In genomic region chr15:57592426-57592825, GRCh38 we compare ENCODE assay signal across 10 cellular contexts. TPM values are rescaled to one million over a fixed set of nuclear protein-coding genes. Genes with fewer than 3 reads are reported as not detected.
DNase-seq lines count a peak whose midpoint lies in the region; ATAC-seq, FAIRE-seq and TF ChIP-seq lines count a peak whose summit lies in the region.
"Had no signal": no experiment of that assay in that cellular context is flagged by ENCODE, and none has a peak within 500 bp of the region (broad histone marks: within the 10 kb centered on the region; RNA-seq: fewer than 3 reads in every experiment).

No MANE protein-coding gene starts in this region.

- peaks cover 5% of the 10 kb centered on the region; the same call in 1 of the 2 replicates for H3K23me2 ChIP-seq in H1 (ENCODE audit: low read depth, low read length)

- H3K36me3 ChIP-seq in BE2C (no peaks in the 10 kb centered on the region; the same call in 1 of the 2 replicates), H1 (ENCODE audit: control insufficient read depth in 2 of 4, insufficient read depth in 4 of 4, low read length in 3 of 4) (no peaks in the 10 kb centered on the region)
- H3K36me3 ChIP-seq: SJSA1 had no signal

- no peaks in the 10 kb centered on the region for H3K9me3 Mint-ChIP-seq in osteocyte (ENCODE audit: unreplicated experiment)

- H3K27me3 ChIP-seq in BE2C (no peaks in the 10 kb centered on the region), H1 (replicated peaks in 1 of 4; ENCODE audit: control insufficient read depth in 3 of 4, extremely low read depth in 1 of 4, insufficient read depth in 3 of 4, low read length in 3 of 4) (peaks cover 0 to 18% (median 10%) of the 10 kb centered on the region in 4 experiments; a peak in 4 of 7 replicates)

- no peak overlapping the region for H3K23ac ChIP-seq in H1 (ENCODE audit: insufficient read length)

- no peak overlapping the region for H3K9ac ChIP-seq in H1 (replicated peaks in 1 of 4; ENCODE audit: extremely low read depth in 1 of 4, low read depth in 3 of 4, low read length in 3 of 4)

- H2BK12ac ChIP-seq in H1 (ENCODE audit: low read depth, low read length) = no peak overlapping the region

- no peak overlapping the region for H2AK5ac ChIP-seq in H1 (ENCODE audit: low read depth, low read length)

- H3K79me2 ChIP-seq in H1 (ENCODE audit: control insufficient read depth in 1 of 2, insufficient read depth in 2 of 2, low read length in 2 of 2) = no peaks in the 10 kb centered on the region

- H3K27ac ChIP-seq in H1 (ENCODE audit: low read depth, low read length) = no peak overlapping the region
- H3K27ac ChIP-seq: SJSA1 had no signal

- no peak overlapping the region for H3K56ac ChIP-seq in H1 (replicated peaks; ENCODE audit: insufficient read length, low read depth, low read length)

- H2BK120ac ChIP-seq in H1 (replicated peaks; ENCODE audit: low read depth, low read length) = no peak overlapping the region

- no peak overlapping the region for H2AFZ ChIP-seq in H1 (ENCODE audit: low read length)

- H3K9me3 ChIP-seq in BE2C (no peaks in the 10 kb centered on the region), H1 (ENCODE audit: insufficient read depth in 2 of 2, low read depth in 1 of 2, low read length in 1 of 2) (no peaks in the 10 kb centered on the region)
- H3K9me3 ChIP-seq: SJSA1 had no signal

- ATAC-seq in GM19328 (IDR thresholded peaks at IDR 0.05; ENCODE audit: unreplicated experiment) = no peak

- no peak overlapping the region for H4K91ac ChIP-seq in H1 (replicated peaks; ENCODE audit: insufficient read length, low read length)

- H3K14ac ChIP-seq in H1 (ENCODE audit: insufficient read length) = no peak overlapping the region

- H2BK20ac ChIP-seq in H1 (ENCODE audit: low read length) = no peak overlapping the region

- no peak for TF ChIP-seq EP300 in H1 (IDR thresholded peaks at IDR 0.05; ENCODE audit: borderline replicate concordance in 1 of 2, low read depth in 2 of 2, low read length in 2 of 2)

- TF ChIP-seq CTCF in BE2C (IDR thresholded peaks at IDR 0.05; ENCODE audit: low read depth, low read length) (no peak), H1 (IDR thresholded peaks at IDR 0.05; ENCODE audit: control extremely low read depth in 1 of 3, insufficient read depth in 1 of 3, low read depth in 1 of 3, low read length in 3 of 3) (no peak), osteocyte (IDR thresholded peaks at IDR 0.05) (no peak)

- no peak overlapping the region for H4K8ac ChIP-seq in H1 (ENCODE audit: extremely low read depth, insufficient read depth, low read length)

- H2BK5ac ChIP-seq in H1 (ENCODE audit: low read depth, low read length) = no peak overlapping the region

- no peak overlapping the region for H2BK15ac ChIP-seq in H1 (ENCODE audit: low read length)

- H3K4me2 ChIP-seq in H1 (ENCODE audit: insufficient read depth in 1 of 2, low read depth in 2 of 2, low read length in 2 of 2) = peak overlapping the region; percentile 69 to 85

- H3K4ac ChIP-seq in H1 (replicated peaks; ENCODE audit: insufficient read length, low read depth, low read length) = no peak overlapping the region

- H3K4me1 Mint-ChIP-seq in osteocyte (ENCODE audit: unreplicated experiment) = peaks cover 45% of the 10 kb centered on the region

- H3K27me3 Mint-ChIP-seq in osteocyte (ENCODE audit: unreplicated experiment) = peaks cover 7% of the 10 kb centered on the region

- H3K4me3 Mint-ChIP-seq in osteocyte (ENCODE audit: unreplicated experiment) = peak overlapping the region; percentile 58

- H3K18ac ChIP-seq in H1 (ENCODE audit: extremely low read depth, low read length) = no peak overlapping the region

- CTCF ChIA-PET in H1 (lab: Charles Lee; ENCODE audit: partially characterized antibody) = interaction anchor here (0.6 to 4.4 kb wide), 4 partner anchors 12 to 262 kb away, joined by 3 to 19 read pairs (median 3); no protein-coding TSS in a partner anchor

- TF ChIP-seq POLR2A in H1 (IDR thresholded peaks at IDR 0.05; ENCODE audit: control extremely low read depth in 1 of 2, low read depth in 2 of 2, low read length in 2 of 2) = no peak

- no peaks in the 10 kb centered on the region for H3K36me3 Mint-ChIP-seq in osteocyte (ENCODE audit: unreplicated experiment)

- TF ChIP-seq RAD21 in H1 (IDR thresholded peaks at IDR 0.05 in 1 of 2, conservative IDR thresholded peaks at IDR 0.05 in 1 of 2; ENCODE audit: low read depth in 2 of 2, low read length in 2 of 2) = no peak

- no peaks in the 10 kb centered on the region for H4K20me1 ChIP-seq in H1 (replicated peaks in 1 of 2; ENCODE audit: control insufficient read depth in 1 of 2, insufficient read depth in 2 of 2, low read length in 2 of 2)

- WGBS in H1 (ENCODE audit: extremely low coverage in 1 of 2, insufficient coverage in 1 of 2, insufficient read length in 1 of 2, insufficient replicate concordance in 2 of 2, low coverage in 1 of 2, low lambda C conversion rate in 2 of 2, missing lambda C conversion rate in 1 of 2), 2 experiments = 86% methylated on average over 5 of the region's 5 CpGs; no CpG with 5 or more reads in 1 of the 2 experiments

- no peak overlapping the region for H4K5ac ChIP-seq in H1 (ENCODE audit: insufficient read length, low read depth, low read length)

- POLR2A ChIA-PET in H1 (lab: Charles Lee; ENCODE audit: partially characterized antibody) = interaction anchor here (1.4 kb wide), 1 partner anchor 39 kb away, joined by 3 read pairs; no protein-coding TSS in a partner anchor

- DNase-seq in BE2C (no peak), NCI-H526 (lab: John Stamatoyannopoulos, UW) (peak; percentile 14 to 37), H1 (ENCODE audit: low read depth in 1 of 2, low spot score in 2 of 2) (no peak), osteocyte (ENCODE audit: extremely low spot score, unreplicated experiment) (no peak), EL (no peak), NCI-H774 (lab: John Stamatoyannopoulos, UW) (no peak)
- no peak for DNase-seq in NK-92 treated with Interleukin-12 subunit alpha and Interleukin-12 subunit beta, amount 100 ng/mL, for 24 hours (lab: John Stamatoyannopoulos, UW)
- DNase-seq: NCI-H1417 treated with DMSO at 0.1 percent for 48 hours had no signal

- H3K27ac Mint-ChIP-seq in osteocyte (ENCODE audit: unreplicated experiment) = peak overlapping the region; percentile 16

- H3K4me1 ChIP-seq in BE2C = peaks cover 12% of the 10 kb centered on the region
- H3K4me1 ChIP-seq in H1 (replicated peaks in 1 of 4; ENCODE audit: control insufficient read depth in 3 of 4, insufficient read depth in 4 of 4, low read length in 3 of 4) = peaks cover 4 to 7% (median 4%) of the 10 kb centered on the region in 4 experiments; a peak in 6 of 7 replicates

- no peaks in the 10 kb centered on the region; the same call in 1 of the 2 replicates for H3K79me1 ChIP-seq in H1 (ENCODE audit: low read depth, low read length)

- H3K4me3 ChIP-seq in BE2C (ENCODE audit: low read depth, low read length) (peak overlapping the region; percentile 56), H1 (ENCODE audit: extremely low read depth in 1 of 4, insufficient read depth in 2 of 4, low read depth in 3 of 4, low read length in 4 of 4) (peak overlapping the region in 2 of 4 experiments; percentile 79 to 80; a peak in 4 of 8 replicates)

- FAIRE-seq in H1 (lab: Jason Lieb, UNC) = no peak

TF ChIP-seq in H1, 55 proteins besides CTCF, POLR2A, EP300 and RAD21:
- TF ChIP-seq EZH2 (IDR thresholded peaks at IDR 0.05; ENCODE audit: low read depth, low read length, severe bottlenecking) (no peak), YY1 (IDR thresholded peaks at IDR 0.05; ENCODE audit: low read depth, low read length) (no peak), POLR2AphosphoS5 (IDR thresholded peaks at IDR 0.05; ENCODE audit: low read depth, low read length) (no peak), PHF8 (conservative IDR thresholded peaks at IDR 0.05; ENCODE audit: low read depth, low read length) (no peak), RXRA (IDR thresholded peaks at IDR 0.05; ENCODE audit: insufficient read depth, low read depth, low read length) (no peak), CTBP2 (IDR thresholded peaks at IDR 0.05; ENCODE audit: borderline replicate concordance, insufficient read depth, insufficient read length, low read length) (no peak), E2F6 (IDR thresholded peaks at IDR 0.05) (no peak), KDM1A (IDR thresholded peaks at IDR 0.05; ENCODE audit: borderline replicate concordance, low read length) (no peak), ZNF274 (IDR thresholded peaks at IDR 0.05; ENCODE audit: borderline replicate concordance, extremely low read depth, low read length) (no peak), CEBPB (IDR thresholded peaks at IDR 0.05; ENCODE audit: low read depth, low read length) (no peak), SRF (IDR thresholded peaks at IDR 0.05; ENCODE audit: low read depth, low read length) (no peak)

RNA-seq across cellular contexts. Expression of gene MYZAP, which starts 0.7 kb away (rescaled TPM):
- 2.6 TPM for polyA plus RNA-seq in BE2C (2012; ENCODE audit: insufficient read depth, insufficient read length, low read depth)
- 0.65 and 0.94 TPM in 2 replicates for total RNA-seq in H1 (2021; fragmentation: NEBNext Ultra II Directional; extraction: Animal tissue kit (Norgen Biotek cat#: 25700))
- polyA plus RNA-seq in H1 (2011; rRNA removed) = 0.25 and 0.41 TPM in 2 replicates
- 0.71 TPM for polyA plus RNA-seq in H1 (2011; cell fraction: cytosol; rRNA removed)
- 0.29 TPM for polyA plus RNA-seq in H1 (2011; cell fraction: nucleus; rRNA removed)
- 0.67 to 0.99 TPM (median 0.90 TPM) in 4 replicates for polyA plus RNA-seq in H1 (2012, experiment 1 of 2)
- 0.10 TPM for polyA plus RNA-seq in H1 (2012, experiment 2 of 2)
- 0.47 TPM for polyA plus RNA-seq in H1 (2013, experiment 1 of 2)
- polyA plus RNA-seq in H1 (2013, experiment 2 of 2) = 0.53 TPM
- polyA minus RNA-seq in H1 (2011; rRNA and poly(A)+ RNA removed) = 0.09 TPM in 1 of 2 replicates, not detected in the other
- polyA minus RNA-seq in H1 (2011; cell fraction: cytosol; rRNA and poly(A)+ RNA removed) = not detected
- polyA minus RNA-seq in H1 (2011; cell fraction: nucleus; rRNA and poly(A)+ RNA removed) = not detected
- 1.4 and 1.5 TPM in 2 replicates for total RNA-seq in osteocyte
- total RNA-seq: SJSA1 had no signal

Comparison
In these comparisons a context has a peak if more than half of its experiments do, and no peak if none do; other contexts are left out.
1. DNase-seq: peak in NCI-H526 (2 of 2); none in BE2C (single experiment), H1 (0 of 2), osteocyte (single experiment), EL (single experiment), NCI-H774 (single experiment) and NK-92 treated with Interleukin-12 subunit alpha and Interleukin-12 subunit beta, amount 100 ng/mL, for 24 hours (single experiment).